In genomic region chr2:1745171-1746023, GRCh38 we compare ENCODE assay signal across 8 cellular contexts. TPM values are rescaled to one million over a fixed set of nuclear protein-coding genes. Genes with fewer than 3 reads are reported as not detected.
DNase-seq lines count a peak whose midpoint lies in the region; ATAC-seq and TF ChIP-seq lines count a peak whose summit lies in the region.

No MANE protein-coding gene starts in this region.

- H3K27ac Mint-ChIP-seq in activated CD8-positive, alpha-beta memory T cell treated with anti-CD3 and anti-CD28 coated beads, Interleukin-2, amount 10 ng/mL, durations not matched to agents 7 days and 5 days = no peak overlapping the region
- H3K27ac Mint-ChIP-seq in endodermal cell = no peak overlapping the region
- no peak overlapping the region for H3K27ac Mint-ChIP-seq in T-helper 2 cell treated with Interferon-gamma antibody and Interleukin-4, amounts not matched to agents 5 μg/mL and 100 μg/mL, for 36 hours

- 91 to 96% methylated on average over 10 to 22 of the region's 26 CpGs for whole genome bisulfite sequencing in endodermal cell (ENCODE audit: insufficient coverage in 1 of 2, insufficient read length in 1 of 2), 2 experiments

- no peaks in the 10 kb centered on the region for H3K36me3 Mint-ChIP-seq in activated CD8-positive, alpha-beta memory T cell treated with anti-CD3 and anti-CD28 coated beads, Interleukin-2, amount 10 ng/mL, durations not matched to agents 7 days and 5 days
- peaks cover 8% of the 10 kb centered on the region for H3K36me3 Mint-ChIP-seq in endodermal cell (ENCODE audit: low read depth)
- H3K36me3 Mint-ChIP-seq in T-helper 2 cell treated with Interferon-gamma antibody and Interleukin-4, amounts not matched to agents 5 μg/mL and 100 μg/mL, for 36 hours (ENCODE audit: low read depth) = no peaks in the 10 kb centered on the region

- TF ChIP-seq CTCF in endodermal cell (conservative IDR thresholded peaks at IDR 0.05) = no peak

- H3K4me3 ChIP-seq in endodermal cell (ENCODE audit: low read length) = peak overlapping the region; percentile 65

- DNase-seq in activated CD8-positive, alpha-beta memory T cell treated with anti-CD3 and anti-CD28 coated beads, Interleukin-2, amount 50 U/mL, for 48 hours = peak; percentile 22
- no peak for DNase-seq in activated CD8-positive, alpha-beta memory T cell treated with anti-CD3 and anti-CD28 coated beads, Interleukin-2, amount 10 ng/mL, durations not matched to agents 7 days and 5 days
- peak; percentile 62 for DNase-seq in endodermal cell
- peak; percentile 9 for DNase-seq in mucosa of gallbladder (ENCODE audit: low spot score)
- DNase-seq in ureter (ENCODE audit: low spot score) = peak; percentile 24
- DNase-seq in hypothalamus (lab: John Stamatoyannopoulos, UW) = no peak
- DNase-seq in T-helper 2 cell treated with Interferon-gamma antibody and Interleukin-4, amounts not matched to agents 5 μg/mL and 100 μg/mL, for 36 hours (ENCODE audit: low spot score) = no peak
- DNase-seq in HuH-7.5 (ENCODE audit: low spot score) = no peak

- H3K9ac ChIP-seq in endodermal cell (ENCODE audit: extremely low read depth, low read length, poor library complexity, severe bottlenecking) = no peak overlapping the region

- H3K4me1 ChIP-seq in endodermal cell (ENCODE audit: control insufficient read depth, insufficient read depth, low read length) = peaks cover 3% of the 10 kb centered on the region

- H3K27me3 ChIP-seq in endodermal cell (ENCODE audit: control insufficient read depth, insufficient read depth, low read length, poor library complexity, severe bottlenecking) = no peaks in the 10 kb centered on the region

- H3K9me3 ChIP-seq in endodermal cell (ENCODE audit: control insufficient read depth, low read length) = no peaks in the 10 kb centered on the region

- no peak overlapping the region for H3K27ac ChIP-seq in endodermal cell (ENCODE audit: low read depth, low read length)

- no peak for ATAC-seq in activated CD8-positive, alpha-beta memory T cell treated with anti-CD3 and anti-CD28 coated beads, Interleukin-2, amount 10 ng/mL, durations not matched to agents 7 days and 5 days

- H3K4me3 Mint-ChIP-seq in activated CD8-positive, alpha-beta memory T cell treated with anti-CD3 and anti-CD28 coated beads, Interleukin-2, amount 10 ng/mL, durations not matched to agents 7 days and 5 days = no peak overlapping the region
- H3K4me3 Mint-ChIP-seq in endodermal cell = peak overlapping the region; percentile 89
- no peak overlapping the region for H3K4me3 Mint-ChIP-seq in T-helper 2 cell treated with Interferon-gamma antibody and Interleukin-4, amounts not matched to agents 5 μg/mL and 100 μg/mL, for 36 hours

- peaks cover 7% of the 10 kb centered on the region for H3K4me1 Mint-ChIP-seq in activated CD8-positive, alpha-beta memory T cell treated with anti-CD3 and anti-CD28 coated beads, Interleukin-2, amount 10 ng/mL, durations not matched to agents 7 days and 5 days
- peaks cover 19% of the 10 kb centered on the region for H3K4me1 Mint-ChIP-seq in endodermal cell
- H3K4me1 Mint-ChIP-seq in T-helper 2 cell treated with Interferon-gamma antibody and Interleukin-4, amounts not matched to agents 5 μg/mL and 100 μg/mL, for 36 hours (ENCODE audit: low read depth) = no peaks in the 10 kb centered on the region

- CTCF ChIA-PET in activated CD8-positive, alpha-beta memory T cell treated with anti-CD3 and anti-CD28 coated beads, Interleukin-2, amount 10 ng/mL, durations not matched to agents 7 days and 5 days (lab: Charles Lee) = no interaction called here

- H3K9me3 Mint-ChIP-seq in activated CD8-positive, alpha-beta memory T cell treated with anti-CD3 and anti-CD28 coated beads, Interleukin-2, amount 10 ng/mL, durations not matched to agents 7 days and 5 days (ENCODE audit: low read depth) = no peaks in the 10 kb centered on the region
- H3K9me3 Mint-ChIP-seq in endodermal cell = no peaks in the 10 kb centered on the region
- no peaks in the 10 kb centered on the region for H3K9me3 Mint-ChIP-seq in T-helper 2 cell treated with Interferon-gamma antibody and Interleukin-4, amounts not matched to agents 5 μg/mL and 100 μg/mL, for 36 hours

- peaks cover 45% of the 10 kb centered on the region for H3K27me3 Mint-ChIP-seq in activated CD8-positive, alpha-beta memory T cell treated with anti-CD3 and anti-CD28 coated beads, Interleukin-2, amount 10 ng/mL, durations not matched to agents 7 days and 5 days
- peaks cover 48% of the 10 kb centered on the region for H3K27me3 Mint-ChIP-seq in endodermal cell (ENCODE audit: insufficient read depth)
- H3K27me3 Mint-ChIP-seq in T-helper 2 cell treated with Interferon-gamma antibody and Interleukin-4, amounts not matched to agents 5 μg/mL and 100 μg/mL, for 36 hours (ENCODE audit: low read depth) = peaks cover 39% of the 10 kb centered on the region

- peaks cover 6% of the 10 kb centered on the region for H3K36me3 ChIP-seq in endodermal cell (ENCODE audit: control insufficient read depth, insufficient read depth, low read length)

RNA-seq across cellular contexts. Expression of gene PXDN, which starts 1.1 kb away (rescaled TPM):
- total RNA-seq in activated CD8-positive, alpha-beta memory T cell treated with anti-CD3 and anti-CD28 coated beads, Interleukin-2, amount 10 ng/mL, durations not matched to agents 7 days and 5 days = 1 to 10 TPM; 2.0 to 3.1 TPM
- total RNA-seq in endodermal cell (100 to 1,000 TPM; 212 to 247 TPM), mucosa of gallbladder (31.1 TPM), ureter (20.2 TPM)
- polyA plus RNA-seq in endodermal cell (2013, experiment 1 of 2) = 106 TPM
- 104 TPM for polyA plus RNA-seq in endodermal cell (2013, experiment 2 of 2)

Comparison
In these comparisons a context has a peak if more than half of its experiments do, and no peak if none do; other contexts are left out.
1. DNase-seq: peak in activated CD8-positive, alpha-beta memory T cell treated with anti-CD3 and anti-CD28 coated beads, Interleukin-2, amount 50 U/mL, for 48 hours (single experiment), endodermal cell (single experiment), mucosa of gallbladder (single experiment) and ureter (single experiment); none in activated CD8-positive, alpha-beta memory T cell treated with anti-CD3 and anti-CD28 coated beads, Interleukin-2, amount 10 ng/mL, durations not matched to agents 7 days and 5 days (single experiment), hypothalamus (0 of 51), T-helper 2 cell treated with Interferon-gamma antibody and Interleukin-4, amounts not matched to agents 5 μg/mL and 100 μg/mL, for 36 hours (single experiment) and HuH-7.5 (single experiment).